Comparison of ENCODE assay signal across 1 cellular context in genomic region chr19:1665565-1666047, GRCh38.
A peak's percentile ranks its signal among the peaks of the same experiment; 100 is the strongest.
TF ChIP-seq lines count a peak whose summit lies in the region.

No MANE protein-coding gene starts in this region.

TF ChIP-seq in GM12878, 131 proteins besides CTCF, POLR2A, EP300 and RAD21 (continued from another document):
- TF ChIP-seq BCL3 (IDR thresholded peaks at IDR 0.05; ENCODE audit: borderline replicate concordance, insufficient read depth, low read depth, low read length, poor library complexity, severe bottlenecking): peak; percentile 36
